In the genomic region with DNA sequence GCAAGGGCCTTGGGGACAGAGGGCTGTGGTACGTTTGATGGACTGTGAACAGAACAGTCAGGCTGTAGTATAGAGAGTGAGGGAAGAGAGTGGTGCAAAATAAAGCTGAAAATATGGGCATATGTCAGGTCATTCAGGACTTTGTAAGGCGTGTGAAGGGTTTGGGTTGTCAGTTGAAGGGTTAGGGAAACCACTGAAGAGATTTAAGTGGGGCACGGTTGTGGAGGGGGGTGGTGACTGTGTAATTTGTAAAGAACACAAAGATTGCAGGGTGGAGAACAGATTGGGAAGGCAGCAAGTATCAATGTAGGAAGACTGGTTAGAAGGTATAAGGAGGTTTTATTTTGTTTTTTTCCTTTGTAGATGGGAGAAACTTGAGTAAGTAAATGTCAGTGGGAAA, we compare ENCODE assay signal across 21 cellular contexts.
A peak's percentile ranks its signal among the peaks of the same experiment; 100 is the strongest.
DNase-seq lines count a peak whose midpoint lies in the region; ATAC-seq and TF ChIP-seq lines count a peak whose summit lies in the region.
"Had no signal": no experiment of that assay in that cellular context is flagged by ENCODE, and none has a peak within 500 bp of the region (broad histone marks: within the 10 kb centered on the region; RNA-seq: fewer than 3 reads in every experiment).

No MANE protein-coding gene starts in this region.

- H3K36me3 ChIP-seq in DND-41 (ENCODE audit: insufficient read depth, low read length) (no peaks in the 10 kb centered on the region), Loucy (ENCODE audit: insufficient read depth, low read length) (peaks cover 14% of the 10 kb centered on the region; the same call in 1 of the 2 replicates), OCI-LY7 (ENCODE audit: insufficient read depth, low read length) (no peaks in the 10 kb centered on the region)
- H3K36me3 ChIP-seq: BLaER1 treated with 17β-estradiol and CSF1 and Interleukin-3, amounts not matched to agents 10 nM and 100 nM had no signal

- H3K4me1 ChIP-seq in DND-41 (ENCODE audit: insufficient read depth, low read length) (peaks cover 28% of the 10 kb centered on the region), Loucy (ENCODE audit: insufficient read depth, low read length, poor library complexity, severe bottlenecking) (peaks cover 15% of the 10 kb centered on the region), OCI-LY7 (ENCODE audit: insufficient read depth, low read length, poor library complexity, severe bottlenecking) (no peaks in the 10 kb centered on the region)
- H3K4me1 ChIP-seq: A549, Caco-2 had no signal

- ATAC-seq in DND-41 (ENCODE audit: insufficient read depth, low read depth) (peak; percentile 72), HG03432 (IDR thresholded peaks at IDR 0.05; ENCODE audit: unreplicated experiment) (no peak)
- ATAC-seq in effector memory CD8-positive, alpha-beta T cell (replicated peaks) = peak; percentile 52
- ATAC-seq: A549; CD8-positive, alpha-beta T cell; GM12878 had no signal

- H3K9me3 ChIP-seq in DND-41 (ENCODE audit: insufficient read depth, low read length, severe bottlenecking) = no peaks in the 10 kb centered on the region
- no peaks in the 10 kb centered on the region for H3K9me3 ChIP-seq in Loucy (ENCODE audit: insufficient read depth, low read depth, low read length)
- no peaks in the 10 kb centered on the region for H3K9me3 ChIP-seq in OCI-LY7 (ENCODE audit: low read length)
- H3K9me3 ChIP-seq: A549, Caco-2 had no signal

- H3K4me2 ChIP-seq in DND-41 (ENCODE audit: insufficient read depth, low read length) (peak overlapping the region; percentile 45), Loucy (ENCODE audit: low read depth, low read length, poor library complexity, severe bottlenecking) (peak overlapping the region; percentile 19), OCI-LY7 (ENCODE audit: low read length) (no peak overlapping the region)
- H3K4me2 ChIP-seq: A549 had no signal

- CTCF ChIA-PET in OCI-LY7 (lab: Charles Lee; ENCODE audit: unreplicated experiment) = no interaction called here

- POLR2A ChIA-PET in OCI-LY7 (lab: Charles Lee) = interaction anchor here (0.9 to 1.2 kb wide), 2 partner anchors 18 kb away, joined by 3 to 5 read pairs; no protein-coding TSS in a partner anchor

- H3K27me3 ChIP-seq in DND-41 (ENCODE audit: insufficient read depth, low read length, poor library complexity) (no peaks in the 10 kb centered on the region), Loucy (ENCODE audit: insufficient read depth, low read length, poor library complexity, severe bottlenecking) (no peaks in the 10 kb centered on the region)
- H3K27me3 ChIP-seq: BLaER1 treated with 17β-estradiol and CSF1 and Interleukin-3, amounts not matched to agents 10 nM and 100 nM had no signal

- H3K79me2 ChIP-seq in DND-41 (ENCODE audit: insufficient read depth, low read length) (no peaks in the 10 kb centered on the region), Loucy (ENCODE audit: insufficient read depth, low read length) (peaks cover 9% of the 10 kb centered on the region; the same call in 1 of the 2 replicates), OCI-LY7 (ENCODE audit: insufficient read depth, low read depth, low read length) (no peaks in the 10 kb centered on the region)

- TF ChIP-seq CTCF in DND-41 (IDR thresholded peaks at IDR 0.05; ENCODE audit: borderline replicate concordance, extremely low read depth, low read length, poor library complexity, severe bottlenecking) (no peak), Loucy (conservative IDR thresholded peaks at IDR 0.05; ENCODE audit: low read length) (no peak), OCI-LY7 (conservative IDR thresholded peaks at IDR 0.05; ENCODE audit: low read length) (no peak)

- H3F3A ChIP-seq in Loucy (ENCODE audit: low read depth) = no peaks in the 10 kb centered on the region

- no peaks in the 10 kb centered on the region for H3K9me3 Mint-ChIP-seq in effector memory CD8-positive, alpha-beta T cell
- H3K9me3 Mint-ChIP-seq: CD4-positive, alpha-beta T cell; CD8-positive, alpha-beta T cell had no signal

- no peaks in the 10 kb centered on the region for H3K4me1 Mint-ChIP-seq in effector memory CD8-positive, alpha-beta T cell (ENCODE audit: low read depth in 2 of 2)
- H3K4me1 Mint-ChIP-seq: B cell had no signal

- H3K27ac Mint-ChIP-seq in effector memory CD8-positive, alpha-beta T cell = no peak overlapping the region
- H3K27ac Mint-ChIP-seq: B cell; CD4-positive, alpha-beta T cell; CD8-positive, alpha-beta T cell had no signal

- no peaks in the 10 kb centered on the region for H3K9me2 ChIP-seq in Loucy (replicated peaks; ENCODE audit: low read depth, low read length)
- H3K9me2 ChIP-seq in OCI-LY7 (ENCODE audit: insufficient read depth, low read length) = no peaks in the 10 kb centered on the region

- peak overlapping the region; percentile 69 for H3K27ac ChIP-seq in DND-41 (ENCODE audit: low read length)
- H3K27ac ChIP-seq in OCI-LY7 (ENCODE audit: low read depth, low read length, poor library complexity, severe bottlenecking) = no peak overlapping the region
- H3K27ac ChIP-seq: 22Rv1; A549; BLaER1 treated with 17β-estradiol and CSF1 and Interleukin-3, amounts not matched to agents 10 nM and 100 nM; C4-2B had no signal

- H3K4me3 Mint-ChIP-seq in effector memory CD8-positive, alpha-beta T cell = no peak overlapping the region
- H3K4me3 Mint-ChIP-seq: B cell; CD4-positive, alpha-beta T cell; CD8-positive, alpha-beta T cell had no signal

- peak; percentile 52 for DNase-seq in DND-41
- peak; percentile 0 for DNase-seq in OCI-LY7 (ENCODE audit: low spot score)
- no peak for DNase-seq in effector memory CD8-positive, alpha-beta T cell
- DNase-seq in NK-92 (lab: John Stamatoyannopoulos, UW; ENCODE audit: unreplicated experiment) = no peak
- no peak for DNase-seq in hippocampal formation (lab: John Stamatoyannopoulos, UW)
- DNase-seq in hepatic stellate cell (ENCODE audit: low spot score) = no peak
- DNase-seq: Caco-2; Calu3; CD4-positive, alpha-beta T cell; CD8-positive, alpha-beta T cell; DMS79 treated with DMSO at 0.1 percent for 48 hours; EL; GDM1 had no signal

- intact Hi-C loops in OCI-LY7 (cut with micrococcal nuclease; ENCODE audit: unreplicated experiment) = no loop called here

- no peaks in the 10 kb centered on the region for H3K27me3 Mint-ChIP-seq in effector memory CD8-positive, alpha-beta T cell
- H3K27me3 Mint-ChIP-seq: B cell; CD4-positive, alpha-beta T cell had no signal

- no peak overlapping the region for H3K4me3 ChIP-seq in DND-41 (ENCODE audit: low read depth in 1 of 2, low read length in 2 of 2)
- no peak overlapping the region for H3K4me3 ChIP-seq in Loucy (ENCODE audit: low read length, poor library complexity, severe bottlenecking)
- H3K4me3 ChIP-seq in OCI-LY7 (ENCODE audit: low read depth, low read length, poor library complexity, severe bottlenecking) = no peak overlapping the region
- H3K4me3 ChIP-seq: A549; BLaER1 treated with 17β-estradiol and CSF1 and Interleukin-3, amounts not matched to agents 10 nM and 100 nM; GM12878 had no signal

- no peaks in the 10 kb centered on the region for H4K20me1 ChIP-seq in DND-41 (ENCODE audit: insufficient read depth, low read length)
- H4K20me1 ChIP-seq in Loucy (ENCODE audit: insufficient read depth, low read length, poor library complexity, severe bottlenecking) = no peaks in the 10 kb centered on the region
- no peaks in the 10 kb centered on the region for H4K20me1 ChIP-seq in OCI-LY7 (ENCODE audit: insufficient read depth, low read length)
- H4K20me1 ChIP-seq: BLaER1 treated with 17β-estradiol and CSF1 and Interleukin-3, amounts not matched to agents 10 nM and 100 nM had no signal

- no peaks in the 10 kb centered on the region for H3K36me3 Mint-ChIP-seq in effector memory CD8-positive, alpha-beta T cell (ENCODE audit: insufficient read depth)
- H3K36me3 Mint-ChIP-seq: CD8-positive, alpha-beta T cell had no signal

- H2AFZ ChIP-seq in DND-41 (ENCODE audit: low read depth, low read length) (peak overlapping the region; percentile 3), Loucy (ENCODE audit: low read length) (no peak overlapping the region), OCI-LY7 (ENCODE audit: low read length) (no peak overlapping the region)

- H3K9ac ChIP-seq in DND-41 (ENCODE audit: low read depth, low read length) (peak overlapping the region; percentile 16), Loucy (ENCODE audit: low read depth, low read length, poor library complexity, severe bottlenecking) (no peak overlapping the region)
- H3K9ac ChIP-seq: BLaER1 treated with 17β-estradiol and CSF1 and Interleukin-3, amounts not matched to agents 10 nM and 100 nM had no signal

- no TSS peak for BruUV-seq in OCI-LY7 (replicated peaks; lab: Mats Ljungman, UMichigan)

Comparison
In these comparisons a context has a peak if more than half of its experiments do, and no peak if none do; other contexts are left out.
1. DNase-seq: peak in DND-41 (single experiment) and OCI-LY7 (single experiment); none in effector memory CD8-positive, alpha-beta T cell (0 of 3), NK-92 (single experiment), hippocampal formation (0 of 2) and hepatic stellate cell (single experiment).